Comparison of ENCODE assay signal across 10 cellular contexts in the genomic region with DNA sequence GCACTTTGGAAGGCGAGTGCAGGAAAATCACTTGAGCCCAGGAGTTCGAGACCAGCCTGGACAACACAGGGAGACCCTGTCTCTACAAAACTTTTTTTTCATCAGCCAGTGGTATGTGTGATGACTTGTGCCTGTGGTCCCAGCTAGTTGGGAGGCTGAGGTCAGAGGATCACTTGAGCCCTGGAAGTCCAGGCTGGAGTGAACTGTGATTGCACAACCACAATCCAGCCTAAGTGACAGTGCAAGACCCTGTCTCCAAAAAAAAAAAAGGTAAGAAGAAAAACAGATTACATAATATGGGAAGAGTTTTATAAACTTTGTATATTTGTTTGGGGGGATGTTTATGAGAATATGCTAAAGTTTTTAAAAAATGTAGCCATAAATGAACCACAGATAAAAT.
"Had no signal": no experiment of that assay in that cellular context is flagged by ENCODE, and none has a peak within 500 bp of the region (broad histone marks: within the 10 kb centered on the region; RNA-seq: fewer than 3 reads in every experiment).

No MANE protein-coding gene starts in this region.

- H3K4me1 ChIP-seq: HAP-1 had no signal

- H3K9me3 ChIP-seq: HAP-1 had no signal

- H2AFZ ChIP-seq: GM23248, GM23338 had no signal

- ATAC-seq: GM23338, HCT116 had no signal

- H3K27ac ChIP-seq: GM23248 had no signal

- H3K9ac ChIP-seq: GM23248 had no signal

- DNase-seq: GM23248, GOT3, H7, H9, HCEC 1CT, HFFc6 had no signal

- H3K4me2 ChIP-seq: GM23338 had no signal

- H3K4me3 ChIP-seq: GM23248, GM23338, HAP-1 had no signal

- FAIRE-seq: H54 had no signal

- H3K36me3 ChIP-seq: HAP-1 had no signal
